Comparison of ENCODE assay signal across 20 cellular contexts in genomic region chr13:96946709-96947311, GRCh38. TPM values are rescaled to one million over a fixed set of nuclear protein-coding genes. Genes with fewer than 3 reads are reported as not detected.
DNase-seq lines count a peak whose midpoint lies in the region; ATAC-seq and TF ChIP-seq lines count a peak whose summit lies in the region.
"Had no signal": no experiment of that assay in that cellular context is flagged by ENCODE, and none has a peak within 500 bp of the region (broad histone marks: within the 10 kb centered on the region; RNA-seq: fewer than 3 reads in every experiment).

No MANE protein-coding gene starts in this region.

- TF ChIP-seq CTCF in Caco-2 (IDR thresholded peaks at IDR 0.05; ENCODE audit: insufficient read depth in 1 of 2, low read depth in 1 of 2, low read length in 1 of 2, severe bottlenecking in 1 of 2, unreplicated experiment in 1 of 2) (no peak), HCT116 (IDR thresholded peaks at IDR 0.05 in 2 of 3, conservative IDR thresholded peaks at IDR 0.05 in 1 of 3; ENCODE audit: borderline replicate concordance in 1 of 3, insufficient read depth in 1 of 3, low read depth in 2 of 3, low read length in 2 of 3) (no peak), colonic mucosa (IDR thresholded peaks at IDR 0.05) (no peak)

- CTCF ChIA-PET in Caco-2 (lab: Charles Lee) (no interaction called here), HCT116 (lab: Charles Lee) (no interaction called here)

- intact Hi-C loops in Caco-2 (cut with micrococcal nuclease; ENCODE audit: unreplicated experiment) = no loop called here
- intact Hi-C loops in HCT116 (cut with micrococcal nuclease) = no loop called here
- intact Hi-C loops in colonic mucosa (cut with DNase I) = no loop called here

- H3K9me2 ChIP-seq in HCT116 (ENCODE audit: insufficient read depth) = no peaks in the 10 kb centered on the region

- no peak overlapping the region for H3K4me3 Mint-ChIP-seq in Caco-2 (ENCODE audit: unreplicated experiment)
- H3K4me3 Mint-ChIP-seq: CD4-positive, alpha-beta T cell; HFFc6 had no signal

- POLR2A ChIA-PET in Caco-2 (lab: Charles Lee) (no interaction called here), HCT116 (lab: Charles Lee) (no interaction called here)

- H3K9me3 Mint-ChIP-seq in Caco-2 (ENCODE audit: unreplicated experiment) = no peaks in the 10 kb centered on the region
- H3K9me3 Mint-ChIP-seq: CD4-positive, alpha-beta T cell had no signal

- H4K20me1 ChIP-seq in HCT116 (ENCODE audit: insufficient read depth) = no peaks in the 10 kb centered on the region

- H3K4me3 ChIP-seq in Caco-2 (ENCODE audit: low read depth, low read length) (no peak overlapping the region), HCT116 (replicated peaks in 1 of 2; ENCODE audit: low read depth in 1 of 2, low read length in 2 of 2) (no peak overlapping the region), colonic mucosa (no peak overlapping the region)
- H3K4me3 ChIP-seq: GM23248, MG63, SK-N-MC had no signal

- H3K27ac ChIP-seq in HCT116 (ENCODE audit: low read depth, low read length) (no peak overlapping the region), colonic mucosa (no peak overlapping the region)
- H3K27ac ChIP-seq: GM23248, SK-N-MC had no signal

- H3K36me3 Mint-ChIP-seq in Caco-2 (ENCODE audit: insufficient read depth, unreplicated experiment) = no peaks in the 10 kb centered on the region

- TF ChIP-seq POLR2A in HCT116 (IDR thresholded peaks at IDR 0.05; ENCODE audit: borderline replicate concordance, extremely low read depth, insufficient read depth, insufficient read length) = no peak

- H3K4me2 ChIP-seq in HCT116 (ENCODE audit: low read length) = no peak overlapping the region

- H3K27ac Mint-ChIP-seq in Caco-2 (ENCODE audit: unreplicated experiment) = no peak overlapping the region
- H3K27ac Mint-ChIP-seq: CD4-positive, alpha-beta T cell; HFFc6 had no signal

- H3K36me3 ChIP-seq in Caco-2 (ENCODE audit: control insufficient read depth, insufficient read depth, low read length) (no peaks in the 10 kb centered on the region), HCT116 (ENCODE audit: control insufficient read depth in 1 of 2, insufficient read depth in 2 of 2, low read length in 2 of 2) (no peaks in the 10 kb centered on the region), colonic mucosa (no peaks in the 10 kb centered on the region)
- H3K36me3 ChIP-seq: MG63 had no signal

- no TSS peak for BruUV-seq in Caco-2 (replicated peaks; lab: Mats Ljungman, UMichigan)
- BruUV-seq in HCT116 (replicated peaks; lab: Mats Ljungman, UMichigan) = no TSS peak

- H3K4me1 ChIP-seq in Caco-2 = 0 out of 2 replicates have a peak, but pooled peaks cover 5% of the 10 kb centered on the region
- H3K4me1 ChIP-seq in HCT116 (ENCODE audit: control insufficient read depth in 1 of 2, insufficient read depth in 2 of 2, low read length in 2 of 2) = no peaks in the 10 kb centered on the region
- H3K4me1 ChIP-seq in colonic mucosa = no peaks in the 10 kb centered on the region

- ATAC-seq in HCT116 (0 out of 2 replicates have a peak, but pooled peaks have one; percentile 17), GM19324 (IDR thresholded peaks at IDR 0.05; ENCODE audit: low FRiP score, unreplicated experiment) (no peak)

- peaks cover 13% of the 10 kb centered on the region for H3K4me1 Mint-ChIP-seq in Caco-2 (ENCODE audit: low read depth, unreplicated experiment)

- no peaks in the 10 kb centered on the region for H3K79me2 ChIP-seq in HCT116 (ENCODE audit: insufficient read depth, low read length)

- RAD21 ChIA-PET in HCT116 (lab: Charles Lee; ENCODE audit: low non-redundant PET in 1 of 2, low total read pairs in 2 of 2, uncharacterized antibody in 2 of 2, unreplicated experiment in 2 of 2) = no interaction called here

- H3K27me3 ChIP-seq in Caco-2 (replicated peaks; ENCODE audit: control insufficient read depth, insufficient read depth, low read length) (no peaks in the 10 kb centered on the region), HCT116 (ENCODE audit: insufficient read depth, low read length) (peaks cover 1% of the 10 kb centered on the region; the same call in 1 of the 2 replicates), colonic mucosa (no peaks in the 10 kb centered on the region)
- H3K27me3 ChIP-seq: MG63 had no signal

- no peak overlapping the region for H3K9ac ChIP-seq in HCT116 (ENCODE audit: low read length)
- no peak overlapping the region for H3K9ac ChIP-seq in colonic mucosa (ENCODE audit: low read depth in 2 of 2, low read length in 2 of 2)
- H3K9ac ChIP-seq: GM23248 had no signal

- peaks cover 5% of the 10 kb centered on the region for H3K27me3 Mint-ChIP-seq in Caco-2 (ENCODE audit: insufficient read depth, unreplicated experiment)
- H3K27me3 Mint-ChIP-seq: CD4-positive, alpha-beta T cell had no signal

- peak; percentile 50 to 66 for DNase-seq in Caco-2
- no peak for DNase-seq in HCT116 (ENCODE audit: low read depth, low spot score)
- peak; percentile 50 for DNase-seq in colonic mucosa
- peak; percentile 2 for DNase-seq in myocyte (ENCODE audit: low read depth)
- DNase-seq in DMS153 treated with DMSO at 0.1 percent for 48 hours (lab: John Stamatoyannopoulos, UW; ENCODE audit: unreplicated experiment) = no peak
- DNase-seq in NCI-H345 treated with DMSO at 0.1 percent for 48 hours (lab: John Stamatoyannopoulos, UW; ENCODE audit: unreplicated experiment) = no peak
- DNase-seq in stimulated activated CD4-positive, alpha-beta T cell treated with anti-CD3 and anti-CD28 coated beads, Interleukin-2, amount 100 ng/mL, for 24 hours = no peak
- DNase-seq: ACHN; CD4-positive, alpha-beta T cell; DND-41; GF-D8; GM23248; HFFc6; KG1; MG63; NCI-H1105; NCI-H1930; NCI-H69 had no signal

- H3K9me3 ChIP-seq in Caco-2 (no peaks in the 10 kb centered on the region), HCT116 (ENCODE audit: control insufficient read depth in 1 of 2, insufficient read depth in 1 of 2, low read depth in 1 of 2, low read length in 2 of 2) (no peaks in the 10 kb centered on the region), colonic mucosa (no peaks in the 10 kb centered on the region)
- H3K9me3 ChIP-seq: MG63 had no signal

- H2AFZ ChIP-seq in HCT116 (ENCODE audit: low read depth, low read length, poor library complexity, severe bottlenecking) = no peak overlapping the region
- H2AFZ ChIP-seq: GM23248 had no signal

- no peak for TF ChIP-seq RAD21 in HCT116 (IDR thresholded peaks at IDR 0.05; ENCODE audit: low read depth)

TF ChIP-seq in HCT116, 20 proteins besides CTCF, POLR2A, EP300 and RAD21:
- peak; percentile 43 for TF ChIP-seq TCF7L2 (IDR thresholded peaks at IDR 0.05; ENCODE audit: borderline replicate concordance, extremely low read depth, insufficient read depth, insufficient read length)
- TF ChIP-seq ELF1 (IDR thresholded peaks at IDR 0.05; ENCODE audit: borderline replicate concordance, low read depth) = no peak

RNA-seq across cellular contexts. Expression of gene OXGR1, which starts 47.5 kb away (rescaled TPM):
- total RNA-seq in Caco-2 (2022) (0.21 TPM in 1 of 2 replicates, not detected in the other), HCT116 (2021; ENCODE audit: unreplicated experiment) (not detected), colonic mucosa (1 to 10 TPM; 1.3 to 2.1 TPM), myocyte (not detected in 2 replicates)
- 0.08 TPM in 1 of 2 replicates, not detected in the other for polyA plus RNA-seq in HCT116 (2012)
- polyA plus RNA-seq in myocyte (2012) = not detected
- total RNA-seq: CD4-positive, alpha-beta T cell; GM23248; HFFc6 had no signal
- polyA plus RNA-seq: GM23248 had no signal

Comparison
In these comparisons a context has a peak if more than half of its experiments do, and no peak if none do; other contexts are left out.
1. DNase-seq: peak in Caco-2 (2 of 2), colonic mucosa (single experiment) and myocyte (single experiment); none in HCT116 (single experiment), DMS153 treated with DMSO at 0.1 percent for 48 hours (single experiment), NCI-H345 treated with DMSO at 0.1 percent for 48 hours (single experiment) and stimulated activated CD4-positive, alpha-beta T cell treated with anti-CD3 and anti-CD28 coated beads, Interleukin-2, amount 100 ng/mL, for 24 hours (0 of 2).